ENCODE assay signal across 8 cellular contexts in the genomic region with DNA sequence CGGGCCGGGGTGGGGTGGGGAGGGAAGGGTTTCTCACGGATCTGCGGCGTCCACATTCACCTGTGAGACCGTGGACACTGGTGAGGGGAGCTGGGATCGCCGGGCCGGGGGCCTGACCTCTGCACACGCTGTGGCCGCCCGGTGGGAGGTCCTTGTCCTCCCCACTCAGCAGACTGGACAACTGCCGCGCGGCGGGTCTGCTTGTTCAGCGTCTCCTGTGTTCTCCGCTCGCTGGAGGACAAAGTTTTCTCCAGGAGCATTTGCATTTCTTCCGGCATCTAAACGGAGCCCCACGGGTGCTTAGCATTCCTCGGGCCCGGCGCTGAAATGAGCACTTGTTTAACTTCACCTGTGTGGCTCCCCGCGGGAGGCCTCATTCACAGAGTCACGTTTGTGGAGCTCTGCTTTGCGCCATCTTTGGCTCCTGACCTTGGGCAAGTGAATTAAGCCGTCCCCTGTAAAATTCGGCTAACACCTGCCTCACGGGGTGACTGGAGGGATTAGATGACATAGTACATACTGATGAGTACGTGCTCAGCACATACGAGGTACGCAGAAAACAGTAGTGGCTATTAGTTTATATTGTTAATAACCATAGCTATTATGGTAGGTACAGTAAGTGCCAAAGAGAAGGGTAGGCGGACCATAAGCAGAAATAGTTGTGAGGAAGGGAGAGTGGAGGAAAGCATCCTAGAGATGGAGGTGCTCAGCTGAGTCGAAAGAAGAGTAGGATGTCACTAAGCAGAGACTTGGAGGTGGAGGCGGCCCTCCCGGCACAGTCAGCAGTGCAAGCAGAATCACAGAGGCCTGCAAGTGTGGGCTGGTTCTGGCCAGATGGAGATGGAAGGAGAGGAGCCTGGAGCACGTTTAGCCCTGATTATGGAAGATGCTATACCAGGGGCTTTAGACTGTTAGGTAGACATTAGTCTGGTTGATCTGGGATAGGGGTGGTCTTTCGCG. TPM values are rescaled to one million over a fixed set of nuclear protein-coding genes. Genes with fewer than 3 reads are reported as not detected.
DNase-seq lines count a peak whose midpoint lies in the region; TF ChIP-seq lines count a peak whose summit lies in the region.

No MANE protein-coding gene starts in this region.

- intact Hi-C loops in ascending aorta (cut with DNase I) = loop anchor here (5.0 to 10.0 kb wide), 2 partner anchors 72 to 184 kb away; a partner anchor contains a TSS

- H3K4me2 ChIP-seq in KMS-11 = peak overlapping the region; percentile 93

- no peaks in the 10 kb centered on the region for H3K36me3 ChIP-seq in KMS-11 (ENCODE audit: insufficient read depth)
- H3K36me3 ChIP-seq in ascending aorta = peaks cover 22 to 38% of the 10 kb centered on the region in 2 donors
- H3K36me3 ChIP-seq in iPS-20b (ENCODE audit: insufficient read depth, low read depth, low read length) = peaks cover 55% of the 10 kb centered on the region

- H3K27ac ChIP-seq in KMS-11 (peak overlapping the region; percentile 40), ascending aorta (peak overlapping the region in 1 of 2 donors; percentile 91), iPS-20b (ENCODE audit: low read length) (no peak overlapping the region), skin epidermis (peak overlapping the region; percentile 64 to 98 (median 94))

- H3K4me3 ChIP-seq in KMS-11 (IDR thresholded peaks at IDR 0.05; ENCODE audit: insufficient read depth, low read depth, low read length) (no peak overlapping the region), ascending aorta (peak overlapping the region; percentile 71 to 76), iPS-20b (ENCODE audit: low read length) (peak overlapping the region; percentile 78), skin epidermis (peak overlapping the region; percentile 69 to 97 (median 86))

- peak; percentile 45 for DNase-seq in DMS 273 (lab: John Stamatoyannopoulos, UW; ENCODE audit: unreplicated experiment)
- no peak for DNase-seq in DMS 273 treated with DMSO at 0.1 percent for 48 hours (lab: John Stamatoyannopoulos, UW)
- no peak for DNase-seq in ascending aorta (ENCODE audit: low spot score in 2 of 2)
- DNase-seq in NCI-H1436 treated with DMSO at 0.1 percent for 48 hours (lab: John Stamatoyannopoulos, UW) = no peak
- no peak for DNase-seq in NCI-H226

- peak overlapping the region; percentile 78 for H2AFZ ChIP-seq in KMS-11 (ENCODE audit: low read depth)

- peaks cover 26% of the 10 kb centered on the region for H3K79me2 ChIP-seq in KMS-11 (ENCODE audit: insufficient read depth, low read depth)

- peak overlapping the region; percentile 59; the same call in 1 of the 2 replicates for H3K9ac ChIP-seq in KMS-11
- peak overlapping the region; percentile 87 for H3K9ac ChIP-seq in iPS-20b (ENCODE audit: low read depth, low read length)

- no peak for TF ChIP-seq CTCF in KMS-11 (conservative IDR thresholded peaks at IDR 0.05; ENCODE audit: low read depth, low read length)
- no peak for TF ChIP-seq CTCF in ascending aorta (IDR thresholded peaks at IDR 0.05)

- no peaks in the 10 kb centered on the region for H3K9me3 ChIP-seq in ascending aorta
- no peaks in the 10 kb centered on the region for H3K9me3 ChIP-seq in iPS-20b (ENCODE audit: insufficient read depth, low read depth, low read length)

- H3K4me1 ChIP-seq in KMS-11 (ENCODE audit: low read depth, poor library complexity, severe bottlenecking) (peaks cover 26% of the 10 kb centered on the region), ascending aorta (peaks cover 6 to 7% of the 10 kb centered on the region in 2 donors), iPS-20b (ENCODE audit: insufficient read depth, low read length) (no peaks in the 10 kb centered on the region; the same call in 1 of the 2 replicates)

- H3K27me3 ChIP-seq in KMS-11 (ENCODE audit: insufficient read depth, low read depth) = no peaks in the 10 kb centered on the region
- H3K27me3 ChIP-seq in ascending aorta = no peaks in the 10 kb centered on the region
- no peaks in the 10 kb centered on the region for H3K27me3 ChIP-seq in iPS-20b (ENCODE audit: insufficient read depth, low read length)

- H4K20me1 ChIP-seq in KMS-11 (ENCODE audit: insufficient read depth) = no peaks in the 10 kb centered on the region

RNA-seq across cellular contexts. Expression of a gene that starts 0.9 kb away (rescaled TPM):
- total RNA-seq in ascending aorta = 13.5 TPM

RNA-seq across cellular contexts. Expression of a gene that starts 39.7 kb away (rescaled TPM):
- total RNA-seq in ascending aorta = not detected
